Comparison of ENCODE assay signal across 15 cellular contexts in the genomic region with DNA sequence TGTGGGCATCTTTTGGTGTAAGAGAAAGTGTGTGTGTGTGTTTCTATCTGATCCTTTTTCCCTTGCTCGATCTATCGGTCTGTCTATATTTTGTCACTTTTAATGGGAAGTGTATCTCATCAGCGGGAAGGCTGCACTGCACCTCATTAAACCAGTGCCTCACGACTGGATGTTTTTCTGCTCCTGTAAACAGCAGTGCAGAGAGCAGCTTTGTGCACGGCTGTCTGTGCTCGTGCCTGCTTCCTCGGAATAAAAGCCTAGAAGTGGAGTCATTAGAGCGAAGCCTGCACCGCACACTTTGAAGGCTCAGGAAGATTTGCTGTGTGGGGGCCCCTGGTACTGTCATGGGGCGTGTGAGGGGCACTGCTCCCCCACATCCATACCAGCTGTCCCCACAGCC. TPM values are rescaled to one million over a fixed set of nuclear protein-coding genes. Genes with fewer than 3 reads are reported as not detected.
"Had no signal": no experiment of that assay in that cellular context is flagged by ENCODE, and none has a peak within 500 bp of the region (broad histone marks: within the 10 kb centered on the region; RNA-seq: fewer than 3 reads in every experiment).

No MANE protein-coding gene starts in this region.

- H3K9me3 Mint-ChIP-seq: dendritic cell treated with granulocyte-macrophage colony-stimulating factor and Interleukin-4, amounts not matched to agents 40 ng/mL and 50 ng/mL, for 4 days; mesothelial cell of epicardium; natural killer cell; neural progenitor cell had no signal

- H3K27ac ChIP-seq: foreskin keratinocyte, neural progenitor cell, parathyroid adenoma, prostate gland had no signal

- H3K4me3 ChIP-seq: neural progenitor cell, prostate gland had no signal

- H3K4me3 Mint-ChIP-seq: dendritic cell treated with granulocyte-macrophage colony-stimulating factor and Interleukin-4, amounts not matched to agents 40 ng/mL and 50 ng/mL, for 4 days; mesothelial cell of epicardium; natural killer cell; neural progenitor cell had no signal

- H2AFZ ChIP-seq: neural progenitor cell, parathyroid adenoma had no signal

- H3K79me2 ChIP-seq: parathyroid adenoma had no signal

- H3K4me1 Mint-ChIP-seq: natural killer cell had no signal

- H3K4me2 ChIP-seq: neural progenitor cell had no signal

- ATAC-seq: foreskin keratinocyte, left lobe of liver, sciatic nerve had no signal

- H3K27me3 Mint-ChIP-seq: dendritic cell treated with granulocyte-macrophage colony-stimulating factor and Interleukin-4, amounts not matched to agents 40 ng/mL and 50 ng/mL, for 4 days had no signal

- H3K27me3 ChIP-seq: foreskin keratinocyte had no signal

- H3K36me3 ChIP-seq: neural progenitor cell, prostate gland had no signal

- DNase-seq: erythroblast; foreskin keratinocyte; mammary epithelial cell; natural killer cell; occipital lobe; stimulated activated naive CD4-positive, alpha-beta T cell; trophoblast cell had no signal

- H3K9ac ChIP-seq: neural progenitor cell, parathyroid adenoma had no signal

- H3K27ac Mint-ChIP-seq: dendritic cell treated with granulocyte-macrophage colony-stimulating factor and Interleukin-4, amounts not matched to agents 40 ng/mL and 50 ng/mL, for 4 days; mesothelial cell of epicardium; natural killer cell; neural progenitor cell had no signal

- H3K9me3 ChIP-seq: prostate gland had no signal

- H3K4me1 ChIP-seq: foreskin keratinocyte, parathyroid adenoma, prostate gland had no signal

RNA-seq across cellular contexts. Expression of a gene that starts 27.0 kb away (rescaled TPM):
- total RNA-seq: foreskin keratinocyte, mammary epithelial cell, myocyte had no signal
- polyA plus RNA-seq: foreskin keratinocyte, mammary epithelial cell had no signal
